In the genomic region with DNA sequence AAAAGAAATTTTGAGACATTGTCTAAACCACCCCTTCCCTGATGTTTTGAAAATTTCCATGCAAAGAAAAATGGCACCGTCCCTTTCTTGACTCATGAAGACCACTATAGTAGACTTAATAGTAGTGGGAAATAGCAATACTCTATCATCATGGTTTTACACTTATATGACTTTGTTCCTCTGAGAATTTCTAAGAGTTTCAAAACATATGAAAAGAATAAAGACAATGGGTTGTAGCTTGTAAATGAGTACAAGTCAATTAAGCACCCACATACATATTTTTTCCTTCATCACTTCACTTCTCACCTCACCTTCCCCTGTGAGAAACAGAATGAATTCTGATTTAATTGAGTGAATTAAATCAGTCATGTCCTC, we compare ENCODE assay signal across 2 cellular contexts.
TF ChIP-seq lines count a peak whose summit lies in the region.

No MANE protein-coding gene starts in this region.

TF ChIP-seq in SK-N-SH, 30 proteins besides CTCF, POLR2A, EP300 and RAD21 (continued from another document):
- no peak for TF ChIP-seq PBX3 (IDR thresholded peaks at IDR 0.05)
- TF ChIP-seq YY1 (IDR thresholded peaks at IDR 0.05; ENCODE audit: low read depth), result peak; percentile 41; the same call in 1 of the 2 replicates

TF ChIP-seq in SK-N-SH treated with all-trans-retinoic acid at 6 μM for 48 hours, 23 proteins besides CTCF, POLR2A, EP300 and RAD21 (continued from another document):
- TF ChIP-seq, protein P1, sequence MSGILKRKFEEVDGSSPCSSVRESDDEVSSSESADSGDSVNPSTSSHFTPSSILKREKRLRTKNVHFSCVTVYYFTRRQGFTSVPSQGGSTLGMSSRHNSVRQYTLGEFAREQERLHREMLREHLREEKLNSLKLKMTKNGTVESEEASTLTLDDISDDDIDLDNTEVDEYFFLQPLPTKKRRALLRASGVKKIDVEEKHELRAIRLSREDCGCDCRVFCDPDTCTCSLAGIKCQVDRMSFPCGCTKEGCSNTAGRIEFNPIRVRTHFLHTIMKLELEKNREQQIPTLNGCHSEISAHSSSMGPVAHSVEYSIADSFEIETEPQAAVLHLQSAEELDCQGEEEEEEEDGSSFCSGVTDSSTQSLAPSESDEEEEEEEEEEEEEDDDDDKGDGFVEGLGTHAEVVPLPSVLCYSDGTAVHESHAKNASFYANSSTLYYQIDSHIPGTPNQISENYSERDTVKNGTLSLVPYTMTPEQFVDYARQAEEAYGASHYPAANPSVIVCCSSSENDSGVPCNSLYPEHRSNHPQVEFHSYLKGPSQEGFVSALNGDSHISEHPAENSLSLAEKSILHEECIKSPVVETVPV (CRISPR knock-in tag; IDR thresholded peaks at IDR 0.05), result no peak
